Comparison of ENCODE assay signal across 26 cellular contexts in the genomic region with DNA sequence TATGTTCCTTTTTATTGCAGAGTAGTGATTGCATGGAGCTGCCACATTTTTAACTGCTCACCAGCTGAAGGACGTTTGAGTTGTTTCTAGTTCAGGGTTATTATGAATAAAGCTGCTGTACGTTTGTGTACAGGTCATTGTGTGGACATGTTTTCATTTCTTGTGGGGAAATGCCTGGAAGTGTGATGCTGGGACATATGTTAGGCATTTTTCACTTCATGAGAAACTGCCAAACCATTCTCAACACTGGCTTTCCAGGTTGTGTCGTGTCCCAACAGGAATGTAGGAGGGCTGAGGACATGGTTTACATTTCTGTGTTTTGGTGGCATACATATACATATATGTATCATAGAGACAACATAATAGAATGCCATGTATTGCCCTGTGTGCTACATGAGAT.
"Had no signal": no experiment of that assay in that cellular context is flagged by ENCODE, and none has a peak within 500 bp of the region (broad histone marks: within the 10 kb centered on the region; RNA-seq: fewer than 3 reads in every experiment).

No MANE protein-coding gene starts in this region.

- H3K27ac Mint-ChIP-seq: nephron; stimulated activated naive B cell treated with anti-CD40 and anti-IgM and Interleukin-4, amounts not matched to agents 10 μg/mL and 1 μg/mL and 100 μg/mL, for 72 hours had no signal

- DNase-seq: cortex of kidney; dorsolateral prefrontal cortex; effector CD8-positive, alpha-beta T cell; glutamatergic neuron; kidney; left cardiac atrium; left ventricle myocardium inferior; lower lobe of right lung; mesenchymal stem cell; midbrain; naive B cell; retina; spleen; stimulated activated CD4-positive, alpha-beta T cell treated with anti-CD3 and anti-CD28 coated beads, Interleukin-15, amount 100 ng/mL, for 24 hours; stimulated activated CD4-positive, alpha-beta T cell treated with anti-CD3 and anti-CD28 coated beads, Interleukin-1b, Interleukin-23, amount 100 ng/mL, for 48 hours; stimulated activated CD4-positive, alpha-beta T cell treated with anti-CD3 and anti-CD28 coated beads, Interleukin-4, amount 100 ng/mL, for 24 hours; stimulated activated naive B cell treated with anti-CD40 and anti-IgM and Interleukin-4, amounts not matched to agents 10 μg/mL and 1 μg/mL and 100 μg/mL, for 72 hours; stomach; substantia nigra; transverse colon had no signal

- H3K9me3 Mint-ChIP-seq: nephron; stimulated activated naive B cell treated with anti-CD40 and anti-IgM and Interleukin-4, amounts not matched to agents 10 μg/mL and 1 μg/mL and 100 μg/mL, for 72 hours had no signal

- H3K9me3 ChIP-seq: gastroesophageal sphincter, left ventricle myocardium inferior, lower lobe of right lung, psoas muscle, spleen, stomach, thoracic aorta, transverse colon had no signal

- H2AFZ ChIP-seq: parathyroid adenoma had no signal

- H3K4me1 Mint-ChIP-seq: naive B cell had no signal

- ATAC-seq: gastroesophageal sphincter; left cardiac atrium; lower lobe of right lung; psoas muscle; sciatic nerve; stimulated activated naive B cell treated with anti-CD40 and anti-IgM and Interleukin-4, amounts not matched to agents 10 μg/mL and 1 μg/mL and 100 μg/mL, for 72 hours had no signal

- H3K4me3 ChIP-seq: dorsolateral prefrontal cortex, gastroesophageal sphincter, left ventricle myocardium inferior, lower lobe of right lung, psoas muscle, spleen, stomach, thoracic aorta, transverse colon had no signal

- H3K4me3 Mint-ChIP-seq: naive B cell; nephron; stimulated activated naive B cell treated with anti-CD40 and anti-IgM and Interleukin-4, amounts not matched to agents 10 μg/mL and 1 μg/mL and 100 μg/mL, for 72 hours had no signal

- H3K36me3 ChIP-seq: gastroesophageal sphincter, left ventricle myocardium inferior, lower lobe of right lung, spleen, stomach, thoracic aorta, transverse colon had no signal

- H3K27me3 ChIP-seq: dorsolateral prefrontal cortex, stomach, transverse colon had no signal

- H3K36me3 Mint-ChIP-seq: naive B cell; stimulated activated naive B cell treated with anti-CD40 and anti-IgM and Interleukin-4, amounts not matched to agents 10 μg/mL and 1 μg/mL and 100 μg/mL, for 72 hours had no signal

- H3K27ac ChIP-seq: dorsolateral prefrontal cortex, gastroesophageal sphincter, left ventricle myocardium inferior, lower lobe of right lung, parathyroid adenoma, psoas muscle, spleen, stomach, thoracic aorta, transverse colon had no signal

- H3K4me1 ChIP-seq: gastroesophageal sphincter, left ventricle myocardium inferior, lower lobe of right lung, spleen, stomach, transverse colon had no signal

- H3K9ac ChIP-seq: parathyroid adenoma had no signal
